Comparison of ENCODE assay signal across 12 cellular contexts in genomic region chr6:104956663-104957294, GRCh38. TPM values are rescaled to one million over a fixed set of nuclear protein-coding genes. Genes with fewer than 3 reads are reported as not detected.
A peak's percentile ranks its signal among the peaks of the same experiment; 100 is the strongest.
DNase-seq lines count a peak whose midpoint lies in the region; ATAC-seq and TF ChIP-seq lines count a peak whose summit lies in the region.
"Had no signal": no experiment of that assay in that cellular context is flagged by ENCODE, and none has a peak within 500 bp of the region (broad histone marks: within the 10 kb centered on the region; RNA-seq: fewer than 3 reads in every experiment).

Gene LIN28B (plus strand): TSS chr6:104957107. CDS start chr6:104957251, 144 bp downstream.

- intact Hi-C loops in CD14-positive monocyte (cut with micrococcal nuclease): no loop called here

- H3K9me3 ChIP-seq in osteoblast (ENCODE audit: low read depth, low read length) (no peaks in the 10 kb centered on the region), upper lobe of left lung (no peaks in the 10 kb centered on the region)

- WGBS in upper lobe of left lung, 2 donors: 7 to 11% methylated on average over 17 of the region's 17 CpGs

- H3K79me2 ChIP-seq in osteoblast (ENCODE audit: insufficient read depth, low read length): no peaks in the 10 kb centered on the region

- TF ChIP-seq CTCF in osteoblast (IDR thresholded peaks at IDR 0.05; ENCODE audit: extremely low read depth, low read depth, low read length): no peak
- TF ChIP-seq CTCF in upper lobe of left lung (IDR thresholded peaks at IDR 0.05): no peak
- TF ChIP-seq CTCF in CD14-positive monocyte (IDR thresholded peaks at IDR 0.05): no peak

- no peaks in the 10 kb centered on the region for H4K20me1 ChIP-seq in osteoblast (ENCODE audit: insufficient read depth, low read length)

- H3K36me3 ChIP-seq in osteoblast (ENCODE audit: insufficient read depth, low read length) (no peaks in the 10 kb centered on the region), upper lobe of left lung (no peaks in the 10 kb centered on the region)

- peak within 1 kb of the TSS; percentile 42 for H3K4me3 Mint-ChIP-seq in T-helper 1 cell treated with Interleukin-12 subunit alpha and Interleukin-12 subunit beta and Interleukin-4 antibody, amounts not matched to agents 30 μg/mL and 1 μg/mL, for 36 hours
- H3K4me3 Mint-ChIP-seq in activated naive CD8-positive, alpha-beta T cell treated with anti-CD3 and anti-CD28 coated beads, Interleukin-2, amount 50 U/mL, for 24 hours: peak within 1 kb of the TSS; percentile 48
- peak within 1 kb of the TSS in 1 of 2 donors; percentile 79 for H3K4me3 Mint-ChIP-seq in CD14-positive monocyte
- H3K4me3 Mint-ChIP-seq: natural killer cell had no signal

- no peak for DNase-seq in T-helper 1 cell
- peak; percentile 87 for DNase-seq in NCI-H446 treated with DMSO at 0.1 percent for 48 hours (lab: John Stamatoyannopoulos, UW)
- DNase-seq in activated naive CD8-positive, alpha-beta T cell treated with anti-CD3 and anti-CD28 coated beads, Interleukin-2, amount 50 U/mL, for 24 hours: no peak
- DNase-seq in osteoblast (ENCODE audit: insufficient read length, low spot score, missing footprints): no peak
- no peak for DNase-seq in upper lobe of left lung
- no peak for DNase-seq in dermis blood vessel endothelial cell
- DNase-seq in CD14-positive monocyte (ENCODE audit: low spot score): no peak
- DNase-seq: natural killer cell had no signal

- H3K27me3 ChIP-seq in osteoblast (ENCODE audit: insufficient read depth, low read length) (peaks cover 80% of the 10 kb centered on the region), upper lobe of left lung (peaks cover 0 to 60% (median 19%) of the 10 kb centered on the region in 4 donors)

- H3K4me3 ChIP-seq in osteoblast (ENCODE audit: insufficient read depth, low read length): no peak within 1 kb of the TSS
- no peak within 1 kb of the TSS for H3K4me3 ChIP-seq in upper lobe of left lung

- H3K4me1 ChIP-seq in osteoblast (ENCODE audit: insufficient read depth, low read length): no peaks in the 10 kb centered on the region
- peaks cover 0 to 8% (median 2%) of the 10 kb centered on the region in 4 donors for H3K4me1 ChIP-seq in upper lobe of left lung

- no peak within 1 kb of the TSS for H3K27ac ChIP-seq in osteoblast (ENCODE audit: low read depth, low read length)
- no peak within 1 kb of the TSS for H3K27ac ChIP-seq in upper lobe of left lung
- H3K27ac ChIP-seq: HL-60 had no signal

- peaks cover 16% of the 10 kb centered on the region for H3K4me1 Mint-ChIP-seq in T-helper 1 cell treated with Interleukin-12 subunit alpha and Interleukin-12 subunit beta and Interleukin-4 antibody, amounts not matched to agents 30 μg/mL and 1 μg/mL, for 36 hours (ENCODE audit: low read depth)
- H3K4me1 Mint-ChIP-seq in activated naive CD8-positive, alpha-beta T cell treated with anti-CD3 and anti-CD28 coated beads, Interleukin-2, amount 50 U/mL, for 24 hours: peaks cover 14% of the 10 kb centered on the region
- peaks cover 8% of the 10 kb centered on the region for H3K4me1 Mint-ChIP-seq in CD14-positive monocyte

- H3K36me3 Mint-ChIP-seq in T-helper 1 cell treated with Interleukin-12 subunit alpha and Interleukin-12 subunit beta and Interleukin-4 antibody, amounts not matched to agents 30 μg/mL and 1 μg/mL, for 36 hours (ENCODE audit: low read depth): peaks cover 3% of the 10 kb centered on the region
- peaks cover 3% of the 10 kb centered on the region for H3K36me3 Mint-ChIP-seq in activated naive CD8-positive, alpha-beta T cell treated with anti-CD3 and anti-CD28 coated beads, Interleukin-2, amount 50 U/mL, for 24 hours (ENCODE audit: low read depth)
- H3K36me3 Mint-ChIP-seq in CD14-positive monocyte: peaks cover 5 to 8% of the 10 kb centered on the region in 2 donors

- H3K4me2 ChIP-seq in osteoblast (ENCODE audit: insufficient read depth, low read length): peak within 1 kb of the TSS; percentile 27

- H3K27ac Mint-ChIP-seq in T-helper 1 cell treated with Interleukin-12 subunit alpha and Interleukin-12 subunit beta and Interleukin-4 antibody, amounts not matched to agents 30 μg/mL and 1 μg/mL, for 36 hours: peak within 1 kb of the TSS; percentile 21
- no peak within 1 kb of the TSS for H3K27ac Mint-ChIP-seq in activated naive CD8-positive, alpha-beta T cell treated with anti-CD3 and anti-CD28 coated beads, Interleukin-2, amount 50 U/mL, for 24 hours
- H3K27ac Mint-ChIP-seq in CD14-positive monocyte: no peak within 1 kb of the TSS
- H3K27ac Mint-ChIP-seq: natural killer cell had no signal

- TF ChIP-seq POLR2A in upper lobe of left lung (IDR thresholded peaks at IDR 0.05): no peak

- no peak for ATAC-seq in activated naive CD8-positive, alpha-beta T cell treated with anti-CD3 and anti-CD28 coated beads, Interleukin-2, amount 50 U/mL, for 24 hours
- no peak for ATAC-seq in upper lobe of left lung (ENCODE audit: low FRiP score in 2 of 2)
- ATAC-seq: natural killer cell had no signal

- TF ChIP-seq EP300 in upper lobe of left lung (IDR thresholded peaks at IDR 0.05): no peak

- H3K27me3 Mint-ChIP-seq in T-helper 1 cell treated with Interleukin-12 subunit alpha and Interleukin-12 subunit beta and Interleukin-4 antibody, amounts not matched to agents 30 μg/mL and 1 μg/mL, for 36 hours (ENCODE audit: low read depth): peaks cover 80% of the 10 kb centered on the region
- peaks cover 75% of the 10 kb centered on the region for H3K27me3 Mint-ChIP-seq in activated naive CD8-positive, alpha-beta T cell treated with anti-CD3 and anti-CD28 coated beads, Interleukin-2, amount 50 U/mL, for 24 hours
- peaks cover 72 to 81% (median 75%) of the 10 kb centered on the region in 3 donors for H3K27me3 Mint-ChIP-seq in CD14-positive monocyte (ENCODE audit: low read depth in 3 of 3)

- H3K9me3 Mint-ChIP-seq in T-helper 1 cell treated with Interleukin-12 subunit alpha and Interleukin-12 subunit beta and Interleukin-4 antibody, amounts not matched to agents 30 μg/mL and 1 μg/mL, for 36 hours: no peaks in the 10 kb centered on the region
- peaks cover 16% of the 10 kb centered on the region for H3K9me3 Mint-ChIP-seq in activated naive CD8-positive, alpha-beta T cell treated with anti-CD3 and anti-CD28 coated beads, Interleukin-2, amount 50 U/mL, for 24 hours
- peaks cover 4 to 24% (median 12%) of the 10 kb centered on the region in 7 donors for H3K9me3 Mint-ChIP-seq in CD14-positive monocyte

- no peak within 1 kb of the TSS for H2AFZ ChIP-seq in osteoblast (ENCODE audit: low read length)

RNA-seq across cellular contexts. Expression of gene LIN28B, which starts in this region (rescaled TPM):
- not detected in 2 replicates for total RNA-seq in osteoblast
- total RNA-seq in upper lobe of left lung: under 1 TPM in 2 of 6 donors, not detected in 4; 0.10 to 0.49 TPM
- not detected in 2 replicates for total RNA-seq in dermis blood vessel endothelial cell
- not detected for polyA plus RNA-seq in CD14-positive monocyte
- total RNA-seq: bronchial epithelial cell, natural killer cell had no signal
- polyA plus RNA-seq: urinary bladder had no signal
